ENCODE assay signal across 19 cellular contexts in the genomic region with DNA sequence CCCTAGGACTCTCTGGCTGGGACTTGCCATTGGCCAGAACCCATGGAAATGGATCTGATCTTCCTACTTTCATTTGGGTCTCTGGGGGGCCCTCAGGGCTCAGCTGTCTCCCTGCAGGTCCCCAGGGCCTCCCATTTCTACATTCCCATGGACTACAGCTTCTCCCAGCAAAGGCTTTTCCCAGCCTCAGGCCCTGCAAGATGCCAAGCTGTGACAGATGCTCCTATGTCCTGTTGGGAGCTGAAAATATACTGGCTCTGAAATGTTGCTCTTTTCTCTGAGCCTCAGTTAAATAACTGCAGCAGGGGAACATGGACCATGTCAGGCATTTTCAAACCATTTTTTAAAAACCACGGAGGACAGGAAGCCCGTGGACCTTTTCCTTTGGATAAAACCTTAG.
DNase-seq lines count a peak whose midpoint lies in the region; ATAC-seq and TF ChIP-seq lines count a peak whose summit lies in the region.
"Had no signal": no experiment of that assay in that cellular context is flagged by ENCODE, and none has a peak within 500 bp of the region (broad histone marks: within the 10 kb centered on the region; RNA-seq: fewer than 3 reads in every experiment).

No MANE protein-coding gene starts in this region.

- H3K4me3 ChIP-seq in mesendoderm (ENCODE audit: low read length) (no peak overlapping the region), HAP-1 (no peak overlapping the region)
- H3K4me3 ChIP-seq: GM12878 had no signal

- no CpG with 5 or more reads among the region's 2 CpGs for WGBS in mesendoderm (ENCODE audit: extremely low coverage, insufficient coverage, low lambda C conversion rate)

- peak; percentile 92 for DNase-seq in G401 (ENCODE audit: low spot score)
- DNase-seq in chondrocyte (ENCODE audit: low spot score), result peak; percentile 13
- DNase-seq in mesendoderm, result no peak
- no peak for DNase-seq in NCI-H2196 (lab: John Stamatoyannopoulos, UW; ENCODE audit: unreplicated experiment)
- DNase-seq in left colon, result no peak
- DNase-seq in HAP-1 (ENCODE audit: low spot score in 2 of 2), result no peak
- no peak for DNase-seq in NCI-H1436 (lab: John Stamatoyannopoulos, UW)
- DNase-seq: ACHN; BE2C; CD4-positive, CD25-positive, alpha-beta regulatory T cell; CD8-positive, alpha-beta memory T cell; COR-L47; DMS79 treated with DMSO at 0.1 percent for 48 hours; GOT3; H7 had no signal

- H3K4me3 Mint-ChIP-seq in chondrocyte (ENCODE audit: unreplicated experiment), result no peak overlapping the region
- H3K4me3 Mint-ChIP-seq: CD4-positive, CD25-positive, alpha-beta regulatory T cell; CD8-positive, alpha-beta memory T cell had no signal

- no peaks in the 10 kb centered on the region for H3K9me3 Mint-ChIP-seq in chondrocyte (ENCODE audit: low read depth)

- peaks cover 27% of the 10 kb centered on the region for H3K27me3 Mint-ChIP-seq in chondrocyte (ENCODE audit: low read depth)

- no peak overlapping the region for H2BK15ac ChIP-seq in mesendoderm (replicated peaks; ENCODE audit: low read depth)

- in situ Hi-C loops in G401 (cut with HindIII; ENCODE audit: low sequenced_read_pairs) (no loop called here), HAP-1 (cut with MboI; ENCODE audit: low sequenced_read_pairs) (no loop called here)

- H3K27ac ChIP-seq in angular gyrus (ENCODE audit: low read depth, low read length) (peak overlapping the region; percentile 13), mesendoderm (ENCODE audit: low read depth, low read length) (no peak overlapping the region)

- no peaks in the 10 kb centered on the region for H3K36me3 ChIP-seq in mesendoderm (ENCODE audit: control insufficient read depth, insufficient read depth, low read length)
- H3K36me3 ChIP-seq in HAP-1 (replicated peaks), result no peaks in the 10 kb centered on the region
- H3K36me3 ChIP-seq: BE2C had no signal

- no peaks in the 10 kb centered on the region for H3K36me3 Mint-ChIP-seq in chondrocyte (ENCODE audit: low read depth)
- H3K36me3 Mint-ChIP-seq: CD4-positive, CD25-positive, alpha-beta regulatory T cell; CD8-positive, alpha-beta memory T cell; IgD-negative memory B cell had no signal

- H3K27me3 ChIP-seq in mesendoderm (ENCODE audit: insufficient read depth, low read length, poor library complexity) (no peaks in the 10 kb centered on the region), HAP-1 (ENCODE audit: low read depth) (no peaks in the 10 kb centered on the region)
- H3K27me3 ChIP-seq: BE2C had no signal

- no peak overlapping the region for H3K23ac ChIP-seq in mesendoderm (ENCODE audit: low read length)

- no peak overlapping the region for H3K27ac Mint-ChIP-seq in chondrocyte (ENCODE audit: unreplicated experiment)
- H3K27ac Mint-ChIP-seq: CD4-positive, CD25-positive, alpha-beta regulatory T cell; IgD-negative memory B cell had no signal

- no peak overlapping the region for H3K56ac ChIP-seq in mesendoderm (ENCODE audit: low read length)

- TF ChIP-seq CTCF in chondrocyte (IDR thresholded peaks at IDR 0.05), result no peak

- no peak overlapping the region for H4K5ac ChIP-seq in mesendoderm (ENCODE audit: low read length)

- ATAC-seq in left colon, result no peak
- ATAC-seq: GM12878, HepG2 had no signal

- no peak overlapping the region for H3K4me2 ChIP-seq in mesendoderm (ENCODE audit: low read length)

- H3K79me2 ChIP-seq in mesendoderm (ENCODE audit: control insufficient read depth, insufficient read depth, low read length), result no peaks in the 10 kb centered on the region

- H2BK5ac ChIP-seq in mesendoderm (ENCODE audit: low read length), result no peak overlapping the region

- H3K9me3 ChIP-seq in HAP-1, result no peaks in the 10 kb centered on the region
- H3K9me3 ChIP-seq: BE2C had no signal

- intact Hi-C loops in left colon (cut with DNase I, micrococcal nuclease), result no loop called here

- H3K79me1 ChIP-seq in mesendoderm (ENCODE audit: low read length), result no peaks in the 10 kb centered on the region

- H3K4me1 ChIP-seq in mesendoderm (ENCODE audit: control insufficient read depth, low read depth, low read length), result peaks cover 9% of the 10 kb centered on the region
- H3K4me1 ChIP-seq in HAP-1, result no peaks in the 10 kb centered on the region
- H3K4me1 ChIP-seq: BE2C had no signal

- no peak overlapping the region for H3K9ac ChIP-seq in mesendoderm (ENCODE audit: low read length)

- H3K4me1 Mint-ChIP-seq in chondrocyte (ENCODE audit: low read depth), result no peaks in the 10 kb centered on the region
- H3K4me1 Mint-ChIP-seq: CD4-positive, CD25-positive, alpha-beta regulatory T cell; CD8-positive, alpha-beta memory T cell had no signal

- H2AK5ac ChIP-seq in mesendoderm (ENCODE audit: low read length), result peak overlapping the region; percentile 6

- H4K8ac ChIP-seq in mesendoderm (ENCODE audit: low read depth, low read length), result no peak overlapping the region

- no peak overlapping the region for H3K4ac ChIP-seq in mesendoderm (ENCODE audit: low read depth, low read length)

- no peak overlapping the region for H3K18ac ChIP-seq in mesendoderm (ENCODE audit: low read length)

- H2BK120ac ChIP-seq in mesendoderm (ENCODE audit: low read depth, low read length), result no peak overlapping the region

Comparison
In these comparisons a context has a peak if more than half of its experiments do, and no peak if none do; other contexts are left out.
1. DNase-seq: peak in G401 (single experiment) and chondrocyte (single experiment); none in mesendoderm (single experiment), NCI-H2196 (single experiment), left colon (0 of 2), HAP-1 (0 of 2) and NCI-H1436 (single experiment).